Comparison of ENCODE assay signal across 30 cellular contexts in genomic region chr7:20365486-20365885, GRCh38. TPM values are rescaled to one million over a fixed set of nuclear protein-coding genes. Genes with fewer than 3 reads are reported as not detected.
DNase-seq lines count a peak whose midpoint lies in the region; ATAC-seq, FAIRE-seq and TF ChIP-seq lines count a peak whose summit lies in the region.
"Had no signal": no experiment of that assay in that cellular context is flagged by ENCODE, and none has a peak within 500 bp of the region (broad histone marks: within the 10 kb centered on the region; RNA-seq: fewer than 3 reads in every experiment).

No MANE protein-coding gene starts in this region.

- TF ChIP-seq CTCF in cardiac muscle cell (IDR thresholded peaks at IDR 0.05; ENCODE audit: low read depth, low read length) (no peak), mammary epithelial cell (conservative IDR thresholded peaks at IDR 0.05 in 1 of 2, IDR thresholded peaks at IDR 0.05 in 1 of 2; ENCODE audit: extremely low read depth in 1 of 2, insufficient read depth in 1 of 2, low read depth in 1 of 2, low read length in 2 of 2) (no peak), heart left ventricle (IDR thresholded peaks at IDR 0.05) (no peak), sigmoid colon (IDR thresholded peaks at IDR 0.05) (no peak), kidney (IDR thresholded peaks at IDR 0.05; ENCODE audit: borderline replicate concordance, extremely low read depth, insufficient read depth) (no peak)

- H3K4me3 ChIP-seq in cardiac muscle cell (no peak overlapping the region), mammary epithelial cell (replicated peaks in 1 of 3; ENCODE audit: insufficient read depth in 1 of 3, low read depth in 2 of 3, low read length in 3 of 3) (no peak overlapping the region), heart left ventricle (no peak overlapping the region), sigmoid colon (no peak overlapping the region), kidney (ENCODE audit: low read length in 2 of 2) (no peak overlapping the region)
- H3K4me3 ChIP-seq: esophagus squamous epithelium, stomach had no signal

- WGBS in mammary epithelial cell (ENCODE audit: low coverage, missing lambda C conversion rate), result 52% methylated on average over 4 of the region's 4 CpGs
- 29 to 59% (median 39%) methylated on average over 4 of the region's 4 CpGs for WGBS in heart left ventricle, 4 donors
- WGBS in sigmoid colon, 2 donors, result 76 to 93% methylated on average over 4 of the region's 4 CpGs

- H3K27ac ChIP-seq in cardiac muscle cell (no peak overlapping the region), mammary epithelial cell (ENCODE audit: insufficient read depth, low read depth, low read length) (no peak overlapping the region), heart left ventricle (peak overlapping the region in 1 of 12 donors; percentile 40), sigmoid colon (peak overlapping the region in 3 of 4 donors; percentile 8 to 56 (median 49)), kidney (ENCODE audit: low read depth in 2 of 2, low read length in 2 of 2) (no peak overlapping the region)
- H3K27ac ChIP-seq: esophagus squamous epithelium, parathyroid adenoma had no signal

- in situ Hi-C loops in mammary epithelial cell (cut with MboI; ENCODE audit: low sequenced_read_pairs in 2 of 2), result no loop called here

- TF ChIP-seq POLR2A in heart left ventricle (IDR thresholded peaks at IDR 0.05) (no peak), sigmoid colon (IDR thresholded peaks at IDR 0.05) (no peak)

- intact Hi-C loops in cardiac septum (cut with DNase I) (no loop called here), mammary epithelial cell (cut with micrococcal nuclease) (no loop called here), heart left ventricle (cut with DNase I) (no loop called here), sigmoid colon (cut with DNase I) (no loop called here), kidney (cut with DNase I) (no loop called here)

- no peaks in the 10 kb centered on the region for H4K20me1 ChIP-seq in mammary epithelial cell (ENCODE audit: insufficient read depth, low read length)

- H3K36me3 ChIP-seq in cardiac muscle cell (no peaks in the 10 kb centered on the region), mammary epithelial cell (ENCODE audit: insufficient read depth, low read length) (peaks cover 27% of the 10 kb centered on the region), heart left ventricle (peaks cover 0 to 9% (median 0%) of the 10 kb centered on the region in 9 donors), sigmoid colon (peaks cover 0 to 20% (median 0%) of the 10 kb centered on the region in 4 donors), kidney (ENCODE audit: control insufficient read depth in 1 of 2, insufficient read depth in 2 of 2, low read length in 2 of 2) (peaks cover 0 to 23% of the 10 kb centered on the region in 2 donors)

- no peak overlapping the region for H3K4me2 ChIP-seq in mammary epithelial cell (ENCODE audit: insufficient read depth, low read depth, low read length)

- CTCF ChIA-PET in mammary epithelial cell (lab: Charles Lee; ENCODE audit: low non-redundant PET), result no interaction called here

- peak; percentile 91 to 97 (median 93) for ATAC-seq in heart left ventricle
- ATAC-seq: T-helper 17 cell had no signal

- H3K79me2 ChIP-seq in mammary epithelial cell (ENCODE audit: insufficient read depth, low read length), result peaks cover 52% of the 10 kb centered on the region
- H3K79me2 ChIP-seq: parathyroid adenoma had no signal

- no peaks in the 10 kb centered on the region for H3K9me3 ChIP-seq in cardiac muscle cell (ENCODE audit: low read depth)
- no peaks in the 10 kb centered on the region for H3K9me3 ChIP-seq in mammary epithelial cell (replicated peaks; ENCODE audit: insufficient read depth, low read length)
- no peaks in the 10 kb centered on the region for H3K9me3 ChIP-seq in heart left ventricle
- no peaks in the 10 kb centered on the region for H3K9me3 ChIP-seq in sigmoid colon
- no peaks in the 10 kb centered on the region for H3K9me3 ChIP-seq in kidney (ENCODE audit: control insufficient read depth in 1 of 2, low read length in 2 of 2)
- H3K9me3 ChIP-seq: esophagus squamous epithelium, stomach had no signal

- no peak for TF ChIP-seq EP300 in sigmoid colon (IDR thresholded peaks at IDR 0.05)

- H3K4me1 ChIP-seq in cardiac muscle cell (ENCODE audit: low read depth), result no peaks in the 10 kb centered on the region
- H3K4me1 ChIP-seq in mammary epithelial cell (ENCODE audit: insufficient read depth, low read length), result peaks cover 14% of the 10 kb centered on the region
- H3K4me1 ChIP-seq in heart left ventricle, result peaks cover 0 to 10% (median 0%) of the 10 kb centered on the region in 12 donors
- H3K4me1 ChIP-seq in sigmoid colon, result peaks cover 0 to 20% (median 15%) of the 10 kb centered on the region in 4 donors
- H3K4me1 ChIP-seq in kidney (ENCODE audit: control insufficient read depth in 1 of 2, insufficient read depth in 1 of 2, low read depth in 1 of 2, low read length in 2 of 2), result no peaks in the 10 kb centered on the region
- H3K4me1 ChIP-seq: parathyroid adenoma had no signal

- H3K9ac ChIP-seq in mammary epithelial cell (ENCODE audit: insufficient read depth, low read length) (no peak overlapping the region), kidney (ENCODE audit: low read length in 2 of 2) (no peak overlapping the region)
- H3K9ac ChIP-seq: parathyroid adenoma had no signal

- peak; percentile 44 to 46 for DNase-seq in cardiac muscle cell (ENCODE audit: low read depth in 1 of 2, low spot score in 1 of 2)
- no peak for DNase-seq in cardiac septum (ENCODE audit: low spot score)
- peak; percentile 83 for DNase-seq in mammary epithelial cell
- peak in 1 of 5 donors; percentile 42 for DNase-seq in heart left ventricle
- DNase-seq in sigmoid colon, result no peak
- no peak for DNase-seq in central memory CD4-positive, alpha-beta T cell
- DNase-seq in stimulated activated naive CD4-positive, alpha-beta T cell (lab: John Stamatoyannopoulos, UW), result no peak
- DNase-seq in kidney, result no peak
- DNase-seq: activated CD4-positive, alpha-beta T cell treated with anti-CD3 and anti-CD28 coated beads, Interleukin-2, amount 50 U/mL, for 48 hours; activated gamma-delta T cell treated with Interleukin-2 at 50 U/mL for 16 hours; activated T-cell treated with anti-CD3 and anti-CD28 coated beads, Interleukin-2, amount 50 U/mL, for 48 hours; AML-193; Calu3; CD4-positive, CD25-positive, alpha-beta regulatory T cell; cerebellar nuclear complex; DMS79; esophagus squamous epithelium; GOT3; HFFc6; kidney glomerular epithelial cell; NCI-H1105; NCI-H187; NCI-H510A; retina; stimulated activated CD4-positive, alpha-beta T cell treated with anti-CD3 and anti-CD28 coated beads, Interleukin-2, amount 100 ng/mL, for 48 hours; stomach; T-helper 17 cell had no signal

- no peak overlapping the region for H2AFZ ChIP-seq in mammary epithelial cell (ENCODE audit: low read depth, low read length)
- H2AFZ ChIP-seq: parathyroid adenoma had no signal

- no peak for FAIRE-seq in kidney (lab: Jason Lieb, UNC)
- FAIRE-seq: A204.1, G401.6 had no signal

- BruUV-seq in mammary epithelial cell (replicated peaks; lab: Mats Ljungman, UMichigan), result no TSS peak

- H3K27me3 ChIP-seq in cardiac muscle cell, result no peaks in the 10 kb centered on the region
- no peaks in the 10 kb centered on the region for H3K27me3 ChIP-seq in mammary epithelial cell (ENCODE audit: insufficient read depth, low read length)
- H3K27me3 ChIP-seq in heart left ventricle, result no peaks in the 10 kb centered on the region
- no peaks in the 10 kb centered on the region for H3K27me3 ChIP-seq in sigmoid colon
- H3K27me3 ChIP-seq: esophagus squamous epithelium, stomach had no signal

- dilution Hi-C loops in mammary epithelial cell (cut with HindIII; ENCODE audit: low sequenced_read_pairs), result no loop called here

RNA-seq across cellular contexts. Expression of gene ITGB8, which starts 34.8 kb away (rescaled TPM):
- 1.3 and 2.0 TPM in 2 replicates for total RNA-seq in cardiac muscle cell
- polyA plus RNA-seq in cardiac muscle cell, result 0.34 and 0.47 TPM in 2 replicates
- 1.5 TPM for total RNA-seq in cardiac septum
- 100 to 1,000 TPM in 1 of 2 donors, 10 to 100 TPM in 1; 41.9 to 221 TPM for total RNA-seq in mammary epithelial cell
- 32.3 TPM for polyA plus RNA-seq in mammary epithelial cell
- 48.6 TPM for polyA minus RNA-seq in mammary epithelial cell
- 10 to 100 TPM in 1 of 9 donors, 1 to 10 TPM in 7, under 1 TPM in 1; 0.93 to 16.0 (median 2.7) TPM for total RNA-seq in heart left ventricle
- under 1 TPM; 0.61 to 0.64 TPM for polyA plus RNA-seq in heart left ventricle
- 10 to 100 TPM in 3 of 4 donors, 1 to 10 TPM in 1; 9.0 to 22.4 (median 20.2) TPM for total RNA-seq in sigmoid colon
- 1 to 10 TPM in 1 of 3 donors, under 1 TPM in 2; 0.23 to 1.9 (median 0.60) TPM for polyA plus RNA-seq in sigmoid colon
- 213 TPM for total RNA-seq in kidney
- 10.3 TPM for polyA plus RNA-seq in kidney (ENCODE audit: insufficient read depth, low read depth, low replicate concordance)
- total RNA-seq: HFFc6 had no signal

Comparison
In these comparisons a context has a peak if more than half of its experiments do, and no peak if none do; other contexts are left out.
1. DNase-seq: peak in cardiac muscle cell (2 of 2) and mammary epithelial cell (single experiment); none in cardiac septum (single experiment), sigmoid colon (single experiment), central memory CD4-positive, alpha-beta T cell (single experiment), stimulated activated naive CD4-positive, alpha-beta T cell (0 of 6) and kidney (single experiment).
2. H3K27ac ChIP-seq: peak in sigmoid colon (3 of 4); none in cardiac muscle cell (single experiment), mammary epithelial cell (single experiment) and kidney (0 of 2).